In genomic region chr6:35018184-35018523, GRCh38 we compare ENCODE assay signal across 12 cellular contexts.
DNase-seq lines count a peak whose midpoint lies in the region; ATAC-seq and TF ChIP-seq lines count a peak whose summit lies in the region.
"Had no signal": no experiment of that assay in that cellular context is flagged by ENCODE, and none has a peak within 500 bp of the region (broad histone marks: within the 10 kb centered on the region; RNA-seq: fewer than 3 reads in every experiment).

No MANE protein-coding gene starts in this region.

- H3K4me3 ChIP-seq in SJCRH30 (peak overlapping the region; percentile 60), fibroblast of lung (replicated peaks in 1 of 4; ENCODE audit: control extremely low read depth in 1 of 4, insufficient read depth in 1 of 4, low read depth in 3 of 4, low read length in 4 of 4) (peak overlapping the region in 2 of 4 experiments; percentile 45 to 50), muscle layer of colon (ENCODE audit: low read depth in 1 of 2, low read length in 2 of 2) (peak overlapping the region; percentile 66 to 79), subcutaneous abdominal adipose tissue (ENCODE audit: low read depth in 1 of 5, low read length in 5 of 5) (peak overlapping the region in 4 of 5 donors; percentile 74 to 78 (median 76)), osteoblast (ENCODE audit: insufficient read depth, low read length) (no peak overlapping the region)

- H3K27me3 ChIP-seq in SJCRH30 = no peaks in the 10 kb centered on the region
- no peaks in the 10 kb centered on the region for H3K27me3 ChIP-seq in fibroblast of lung (ENCODE audit: control insufficient read depth, insufficient read depth, low read length)
- no peaks in the 10 kb centered on the region for H3K27me3 ChIP-seq in muscle layer of colon (ENCODE audit: control insufficient read depth in 1 of 2, insufficient read depth in 2 of 2, low read length in 2 of 2)
- H3K27me3 ChIP-seq in subcutaneous abdominal adipose tissue (ENCODE audit: control insufficient read depth in 5 of 5, insufficient read depth in 4 of 5, low read length in 5 of 5) = no peaks in the 10 kb centered on the region
- H3K27me3 ChIP-seq in osteoblast (ENCODE audit: insufficient read depth, low read length) = no peaks in the 10 kb centered on the region

- H3K9ac ChIP-seq in fibroblast of lung (ENCODE audit: insufficient read depth, low read length) (no peak overlapping the region), muscle layer of colon (ENCODE audit: low read length) (peak overlapping the region; percentile 92), subcutaneous abdominal adipose tissue (ENCODE audit: low read length in 5 of 5) (peak overlapping the region; percentile 57 to 75 (median 68))
- H3K9ac ChIP-seq: KMS-11 had no signal

- H2AFZ ChIP-seq in fibroblast of lung (ENCODE audit: low read length) = peak overlapping the region; percentile 4
- no peak overlapping the region for H2AFZ ChIP-seq in osteoblast (ENCODE audit: low read length)

- H3K9me3 ChIP-seq in SJCRH30 (replicated peaks) = no peaks in the 10 kb centered on the region
- H3K9me3 ChIP-seq in fibroblast of lung (ENCODE audit: control insufficient read depth, insufficient read depth, low read depth, low read length) = no peaks in the 10 kb centered on the region
- no peaks in the 10 kb centered on the region for H3K9me3 ChIP-seq in muscle layer of colon (ENCODE audit: low read length)
- no peaks in the 10 kb centered on the region for H3K9me3 ChIP-seq in subcutaneous abdominal adipose tissue (ENCODE audit: control insufficient read depth in 5 of 5, low read length in 5 of 5)
- H3K9me3 ChIP-seq in osteoblast (ENCODE audit: low read depth, low read length) = no peaks in the 10 kb centered on the region

- peak overlapping the region; percentile 77 for H3K4me2 ChIP-seq in fibroblast of lung (ENCODE audit: extremely low read depth, insufficient read depth, low read length)
- H3K4me2 ChIP-seq in osteoblast (ENCODE audit: insufficient read depth, low read length) = no peak overlapping the region
- H3K4me2 ChIP-seq: KMS-11 had no signal

- H4K20me1 ChIP-seq in fibroblast of lung (ENCODE audit: control insufficient read depth, extremely low read depth, insufficient read depth, low read length) (no peaks in the 10 kb centered on the region), osteoblast (ENCODE audit: insufficient read depth, low read length) (no peaks in the 10 kb centered on the region)

- H3K79me2 ChIP-seq in fibroblast of lung (ENCODE audit: control insufficient read depth, insufficient read depth, low read length) = no peaks in the 10 kb centered on the region
- H3K79me2 ChIP-seq in osteoblast (ENCODE audit: insufficient read depth, low read length) = no peaks in the 10 kb centered on the region

- ATAC-seq in esophagus mucosa = no peak

- H3K4me1 ChIP-seq in SJCRH30 (peaks cover 41% of the 10 kb centered on the region), fibroblast of lung (ENCODE audit: control insufficient read depth, extremely low read depth, insufficient read depth, low read length) (peaks cover 26% of the 10 kb centered on the region), muscle layer of colon (ENCODE audit: insufficient read depth, low read length) (peaks cover 67% of the 10 kb centered on the region), subcutaneous abdominal adipose tissue (ENCODE audit: control insufficient read depth in 5 of 5, insufficient read depth in 5 of 5, low read length in 5 of 5) (peaks cover 13 to 78% (median 66%) of the 10 kb centered on the region in 5 donors), osteoblast (ENCODE audit: insufficient read depth, low read length) (peaks cover 18% of the 10 kb centered on the region)

- TF ChIP-seq CTCF in fibroblast of lung (conservative IDR thresholded peaks at IDR 0.05 in 1 of 2, IDR thresholded peaks at IDR 0.05 in 1 of 2; ENCODE audit: low read depth in 1 of 2, low read length in 2 of 2) (no peak), osteoblast (IDR thresholded peaks at IDR 0.05; ENCODE audit: extremely low read depth, low read depth, low read length) (no peak)

- DNase-seq in SJCRH30 (no peak), fibroblast of lung (ENCODE audit: low read depth in 2 of 2) (no peak), osteoblast (ENCODE audit: insufficient read length, low spot score, missing footprints) (no peak), OCI-M1 (lab: John Stamatoyannopoulos, UW) (no peak), NCI-H510A treated with DMSO at 0.1 percent for 48 hours (lab: John Stamatoyannopoulos, UW) (no peak)
- DNase-seq: NCI-H1436 treated with DMSO at 0.1 percent for 48 hours; NCI-H510A; stimulated activated naive CD4-positive, alpha-beta T cell treated with Interleukin-2 at 50 U/mL for 16 hours had no signal

- H3K36me3 ChIP-seq in SJCRH30 (peaks cover 11% of the 10 kb centered on the region; the same call in 1 of the 2 replicates), fibroblast of lung (ENCODE audit: control insufficient read depth, insufficient read depth, low read length) (no peaks in the 10 kb centered on the region), muscle layer of colon (ENCODE audit: insufficient read depth, low read length) (peaks cover 4% of the 10 kb centered on the region), subcutaneous abdominal adipose tissue (ENCODE audit: control insufficient read depth in 5 of 5, insufficient read depth in 5 of 5, low read length in 5 of 5) (peaks cover 0 to 18% (median 4%) of the 10 kb centered on the region in 5 donors), osteoblast (ENCODE audit: insufficient read depth, low read length) (no peaks in the 10 kb centered on the region)

- peak overlapping the region; percentile 80 for H3K27ac ChIP-seq in SJCRH30
- H3K27ac ChIP-seq in fibroblast of lung (ENCODE audit: insufficient read depth, low read length) = peak overlapping the region; percentile 64
- H3K27ac ChIP-seq in muscle layer of colon (ENCODE audit: low read depth, low read length) = peak overlapping the region; percentile 100
- peak overlapping the region; percentile 90 for H3K27ac ChIP-seq in subcutaneous abdominal adipose tissue (ENCODE audit: low read depth, low read length)
- no peak overlapping the region for H3K27ac ChIP-seq in osteoblast (ENCODE audit: low read depth, low read length)
- H3K27ac ChIP-seq: KMS-11 had no signal
